Comparison of ENCODE assay signal across 12 cellular contexts in genomic region chr7:77561354-77561753, GRCh38. TPM values are rescaled to one million over a fixed set of nuclear protein-coding genes. Genes with fewer than 3 reads are reported as not detected.
DNase-seq lines count a peak whose midpoint lies in the region; ATAC-seq and TF ChIP-seq lines count a peak whose summit lies in the region.
"Had no signal": no experiment of that assay in that cellular context is flagged by ENCODE, and none has a peak within 500 bp of the region (broad histone marks: within the 10 kb centered on the region; RNA-seq: fewer than 3 reads in every experiment).

No MANE protein-coding gene starts in this region.

- no peaks in the 10 kb centered on the region for H3K9me3 Mint-ChIP-seq in endothelial cell (ENCODE audit: unreplicated experiment)

- ATAC-seq in GM18867 (IDR thresholded peaks at IDR 0.05; ENCODE audit: unreplicated experiment) (peak; percentile 89), GM21576 (IDR thresholded peaks at IDR 0.05; ENCODE audit: unreplicated experiment) (peak; percentile 92), HG03175 (IDR thresholded peaks at IDR 0.05; ENCODE audit: unreplicated experiment) (peak; percentile 91), Right ventricle myocardium superior (ENCODE audit: poor library complexity) (no peak)

- intact Hi-C loops in Right ventricle myocardium superior (cut with DNase I) = no loop called here

- H3K4me1 Mint-ChIP-seq in endothelial cell (ENCODE audit: unreplicated experiment) = peaks cover 45% of the 10 kb centered on the region

- DNase-seq in endothelial cell (ENCODE audit: low spot score) (no peak), hippocampal formation (lab: John Stamatoyannopoulos, UW) (no peak), dermis blood vessel endothelial cell (no peak), Right ventricle myocardium superior (no peak)
- DNase-seq in stimulated activated CD8-positive, alpha-beta memory T cell treated with anti-CD3 and anti-CD28 coated beads, Interleukin-4, amount 100 ng/mL, for 48 hours = no peak
- DNase-seq: activated CD4-positive, alpha-beta T cell treated with anti-CD3 and anti-CD28 coated beads for 4 hours; amniotic stem cell; NCI-H1092 treated with DMSO at 0.1 percent for 48 hours had no signal

- H3K4me3 Mint-ChIP-seq in endothelial cell (ENCODE audit: unreplicated experiment) = no peak overlapping the region

- TF ChIP-seq CTCF in endothelial cell (IDR thresholded peaks at IDR 0.05; ENCODE audit: unreplicated experiment) = no peak

- H3K36me3 Mint-ChIP-seq in endothelial cell (ENCODE audit: low read depth, unreplicated experiment) = peaks cover 7% of the 10 kb centered on the region

- peak overlapping the region; percentile 50 for H3K27ac Mint-ChIP-seq in endothelial cell (ENCODE audit: unreplicated experiment)
- H3K27ac Mint-ChIP-seq: progenitor cell of endocrine pancreas had no signal

- peaks cover 4% of the 10 kb centered on the region for H3K27me3 Mint-ChIP-seq in endothelial cell (ENCODE audit: unreplicated experiment)
- H3K27me3 Mint-ChIP-seq: progenitor cell of endocrine pancreas had no signal

RNA-seq across cellular contexts. Expression of gene PTPN12, which starts 24.3 kb away (rescaled TPM):
- total RNA-seq in endothelial cell (ENCODE audit: unreplicated experiment) (186 TPM), dermis blood vessel endothelial cell (56.3 and 88.0 TPM in 2 replicates), Right ventricle myocardium superior (38.3 TPM)
